ENCODE assay signal across 8 cellular contexts in genomic region chr6:84764332-84765049, GRCh38. TPM values are rescaled to one million over a fixed set of nuclear protein-coding genes. Genes with fewer than 3 reads are reported as not detected.
DNase-seq lines count a peak whose midpoint lies in the region; ATAC-seq and TF ChIP-seq lines count a peak whose summit lies in the region.

TBX18 (minus strand) TSS chr6:84764598; CDS start chr6:84764181, 417 bp downstream.

- no peak for TF ChIP-seq CTCF in right lobe of liver (IDR thresholded peaks at IDR 0.05)
- TF ChIP-seq CTCF in stomach (IDR thresholded peaks at IDR 0.05): no peak
- no peak for TF ChIP-seq CTCF in GM10248 (IDR thresholded peaks at IDR 0.05; ENCODE audit: control extremely low read depth, extremely low read depth, low read depth, missing control alignments)

- H3K27ac ChIP-seq in ectodermal cell (ENCODE audit: insufficient read depth, low read depth, low read length, poor library complexity, severe bottlenecking) (no peak within 1 kb of the TSS), right lobe of liver (peak within 1 kb of the TSS in 1 of 3 donors; percentile 3), stomach (peak within 1 kb of the TSS in 2 of 5 donors; percentile 59 to 63)

- TF ChIP-seq POLR2A in right lobe of liver (IDR thresholded peaks at IDR 0.05) (no peak), stomach (IDR thresholded peaks at IDR 0.05) (no peak)

- ATAC-seq in right lobe of liver: peak; percentile 69 to 83 (median 79)

- peak; percentile 71 for DNase-seq in DMS 273 (lab: John Stamatoyannopoulos, UW; ENCODE audit: unreplicated experiment)
- DNase-seq in DMS 273 treated with DMSO at 0.1 percent for 48 hours (lab: John Stamatoyannopoulos, UW): no peak
- DNase-seq in RPMI7951 (ENCODE audit: low read depth): peak; percentile 98
- DNase-seq in right lobe of liver: peak; percentile 54 to 74 (median 64)
- DNase-seq in stomach: peak; percentile 39
- DNase-seq in activated effector memory CD4-positive, alpha-beta T cell treated with Interleukin-2 at 50 U/mL for 16 hours: no peak
- no peak for DNase-seq in GM10248 (ENCODE audit: extremely low spot score)

- intact Hi-C loops in right lobe of liver (cut with DNase I) (no loop called here), stomach (cut with DNase I; ENCODE audit: low total_unique reads) (no loop called here)

- CTCF ChIA-PET in GM10248 (lab: Yijun Ruan, JAX): no interaction called here

- WGBS in ectodermal cell, 2 experiments: 0% methylated on average over 42 of the region's 42 CpGs
- WGBS in right lobe of liver (ENCODE audit: insufficient coverage, low coverage, low lambda C conversion rate, missing lambda C conversion rate): 5% methylated on average over 19 of the region's 42 CpGs
- 2 to 6% (median 4%) methylated on average over 41 to 42 of the region's 42 CpGs for WGBS in stomach, 5 donors

- H3K9me3 ChIP-seq in ectodermal cell (ENCODE audit: control insufficient read depth, low read length): no peaks in the 10 kb centered on the region
- H3K9me3 ChIP-seq in right lobe of liver: no peaks in the 10 kb centered on the region
- peaks cover 0 to 40% (median 9%) of the 10 kb centered on the region in 4 donors for H3K9me3 ChIP-seq in stomach

- H3K4me3 ChIP-seq in ectodermal cell (ENCODE audit: insufficient read depth, low read depth, low read length): peak within 1 kb of the TSS; percentile 50
- peak within 1 kb of the TSS; percentile 15 to 30 (median 19) for H3K4me3 ChIP-seq in right lobe of liver
- peak within 1 kb of the TSS; percentile 36 to 45 (median 41) for H3K4me3 ChIP-seq in stomach

- TF ChIP-seq EP300 in stomach (IDR thresholded peaks at IDR 0.05): no peak

- no peaks in the 10 kb centered on the region for H3K36me3 ChIP-seq in ectodermal cell (ENCODE audit: control insufficient read depth, insufficient read depth, low read length)
- no peaks in the 10 kb centered on the region for H3K36me3 ChIP-seq in right lobe of liver
- H3K36me3 ChIP-seq in stomach: no peaks in the 10 kb centered on the region

- POLR2A ChIA-PET in GM10248 (lab: Yijun Ruan, JAX): no interaction called here

- H3K27me3 ChIP-seq in ectodermal cell (ENCODE audit: control insufficient read depth, insufficient read depth, low read length, poor library complexity, severe bottlenecking): peaks cover 98% of the 10 kb centered on the region
- peaks cover 12 to 91% of the 10 kb centered on the region in 2 donors for H3K27me3 ChIP-seq in right lobe of liver
- H3K27me3 ChIP-seq in stomach: peaks cover 24 to 100% (median 77%) of the 10 kb centered on the region in 3 donors

- H3K4me1 ChIP-seq in ectodermal cell (ENCODE audit: control insufficient read depth, insufficient read depth, low read length) (peaks cover 7% of the 10 kb centered on the region), right lobe of liver (peaks cover 0 to 13% (median 0%) of the 10 kb centered on the region in 4 donors), stomach (peaks cover 7 to 37% (median 23%) of the 10 kb centered on the region in 4 donors)

RNA-seq across cellular contexts. Expression of gene TBX18, which starts in this region (rescaled TPM):
- total RNA-seq in RPMI7951 (2014; rRNA removed; shearing (Covaris generic)): 9.1 and 13.6 TPM in 2 replicates
- polyA plus RNA-seq in ectodermal cell (2013, experiment 1 of 4): not detected
- polyA plus RNA-seq in ectodermal cell (2013, experiment 2 of 4): 0.09 TPM
- 0.11 TPM for polyA plus RNA-seq in ectodermal cell (2013, experiment 3 of 4)
- 0.20 TPM for polyA plus RNA-seq in ectodermal cell (2013, experiment 4 of 4)
- total RNA-seq in right lobe of liver: under 1 TPM in 5 of 6 experiments, not detected in 1; 0.15 to 0.87 (median 0.49) TPM
- 1 to 10 TPM in 2 of 5 donors, not detected in 3; 1.0 to 4.6 TPM for total RNA-seq in stomach
- under 1 TPM in 2 of 3 donors, not detected in 1; 0.12 to 0.53 TPM for polyA plus RNA-seq in stomach

Comparison
In these comparisons a context has a peak if more than half of its experiments do, and no peak if none do; other contexts are left out.
1. DNase-seq: peak in DMS 273 (single experiment), RPMI7951 (single experiment) and stomach (single experiment); none in DMS 273 treated with DMSO at 0.1 percent for 48 hours (single experiment), activated effector memory CD4-positive, alpha-beta T cell treated with Interleukin-2 at 50 U/mL for 16 hours (single experiment) and GM10248 (single experiment).
2. Peak in DNase-seq, ATAC-seq and H3K4me3 ChIP-seq in right lobe of liver; RNA of the gene not detected or under 1 TPM.
3. Peak in every context shown above with its lines, with median percentiles within 50 percentile points of each other: H3K4me3 ChIP-seq.